8 cellular contexts compared by ENCODE assay signal in the genomic region with DNA sequence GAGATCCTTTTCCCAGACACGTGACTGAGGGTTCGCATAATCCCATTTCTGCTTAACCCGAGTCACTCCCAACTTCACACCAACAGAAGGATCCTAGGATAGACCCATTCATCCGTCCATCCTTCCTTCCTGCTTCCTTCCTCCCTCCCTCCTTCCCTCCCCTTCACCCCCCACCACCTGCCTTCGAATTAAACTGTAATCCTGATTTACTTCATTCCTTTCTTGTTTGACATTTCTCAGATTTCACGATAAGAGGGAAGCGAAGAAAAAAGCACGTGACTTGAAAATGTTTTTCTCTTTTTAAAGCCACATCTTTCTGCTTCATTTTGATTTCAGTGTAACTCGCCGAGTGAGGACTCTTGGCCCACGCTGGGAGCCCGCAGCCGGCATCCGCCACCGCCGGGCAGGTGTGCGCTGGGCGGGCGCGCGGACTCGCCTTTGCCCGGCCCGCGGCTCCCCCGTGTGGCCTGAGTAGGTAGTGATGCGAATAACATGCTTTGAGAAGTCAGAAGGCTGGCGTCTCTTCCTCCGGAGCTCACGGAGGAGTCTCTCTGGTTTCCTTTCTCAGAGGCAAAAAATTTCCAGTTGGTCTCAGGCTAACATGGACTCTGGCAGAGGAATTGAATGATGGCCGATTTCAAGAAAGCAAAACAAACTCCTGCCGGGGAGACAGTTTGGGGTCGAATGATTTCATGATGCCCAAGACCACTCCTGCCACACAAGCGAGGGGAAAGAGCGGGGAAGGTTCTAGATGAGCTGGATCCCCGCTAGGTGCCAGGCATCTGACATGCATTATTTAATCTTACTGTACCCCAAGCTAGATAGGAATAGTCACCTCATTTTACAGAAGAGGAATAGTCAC.
DNase-seq lines count a peak whose midpoint lies in the region; ATAC-seq and TF ChIP-seq lines count a peak whose summit lies in the region.

No MANE protein-coding gene starts in this region.

- WGBS in ovary, 3 donors, result 10 to 11% (median 11%) methylated on average over 36 of the region's 36 CpGs

- H3K9me3 ChIP-seq in ovary (no peaks in the 10 kb centered on the region), tibial artery (no peaks in the 10 kb centered on the region)

- peaks cover 7% of the 10 kb centered on the region for H3K4me1 ChIP-seq in ovary (ENCODE audit: insufficient read depth)
- peaks cover 0 to 10% (median 7%) of the 10 kb centered on the region in 4 donors for H3K4me1 ChIP-seq in tibial artery

- intact Hi-C loops in ovary (cut with DNase I) (loop anchor here in 3 of 4 donors (5.0 to 10.0 kb wide), 4 partner anchors 446 to 639 kb away; no protein-coding TSS in a partner anchor), tibial artery (cut with DNase I; ENCODE audit: low total_unique reads) (loop anchor here (5.0 kb wide), 1 partner anchor 634 kb away; no protein-coding TSS in a partner anchor)

- H3K27me3 ChIP-seq in ovary, result no peaks in the 10 kb centered on the region
- H3K27me3 ChIP-seq in tibial artery, result peaks cover 0 to 4% of the 10 kb centered on the region in 2 donors

- no peak overlapping the region for H3K27ac ChIP-seq in ovary
- H3K27ac ChIP-seq in tibial artery, result no peak overlapping the region

- DNase-seq in EL, result peak; percentile 64
- DNase-seq in Jurkat, Clone E6-1 (ENCODE audit: low read depth, low spot score), result peak; percentile 65
- peak; percentile 66 for DNase-seq in SK-MEL-5 (ENCODE audit: low read depth, low spot score)
- peak; percentile 82 for DNase-seq in activated naive CD4-positive, alpha-beta T cell treated with Interleukin-2 at 50 U/mL for 16 hours
- DNase-seq in glomerular visceral epithelial cell (ENCODE audit: extremely low spot score), result peak; percentile 80
- peak; percentile 74 to 90 (median 86) for DNase-seq in ovary
- peak; percentile 78 to 84 for DNase-seq in tibial artery

- no peak for TF ChIP-seq POLR2A in ovary (IDR thresholded peaks at IDR 0.05)

- TF ChIP-seq CTCF in ovary (IDR thresholded peaks at IDR 0.05) (peak; percentile 80 to 90 (median 88)), tibial artery (IDR thresholded peaks at IDR 0.05) (peak; percentile 91)

- peak; percentile 92 for ATAC-seq in GM21717 (IDR thresholded peaks at IDR 0.05; ENCODE audit: unreplicated experiment)

- peak overlapping the region; percentile 28 for H3K4me3 ChIP-seq in Jurkat, Clone E6-1 (ENCODE audit: low read length)
- peak overlapping the region; percentile 4 for H3K4me3 ChIP-seq in ovary
- peak overlapping the region in 1 of 2 donors; percentile 24 for H3K4me3 ChIP-seq in tibial artery

- no peak for TF ChIP-seq EP300 in ovary (IDR thresholded peaks at IDR 0.05)

- H3K36me3 ChIP-seq in ovary (no peaks in the 10 kb centered on the region), tibial artery (peaks cover 0 to 4% (median 0%) of the 10 kb centered on the region in 3 donors)

- in situ Hi-C loops in SK-MEL-5 (cut with HindIII; ENCODE audit: low pct_unique_long_range_greater_than_20kb, low sequenced_read_pairs), result no loop called here
